ENCODE assay signal across 13 cellular contexts in genomic region chr12:20370841-20371240, GRCh38. TPM values are rescaled to one million over a fixed set of nuclear protein-coding genes. Genes with fewer than 3 reads are reported as not detected.
DNase-seq lines count a peak whose midpoint lies in the region; ATAC-seq, FAIRE-seq and TF ChIP-seq lines count a peak whose summit lies in the region.
"Had no signal": no experiment of that assay in that cellular context is flagged by ENCODE, and none has a peak within 500 bp of the region (broad histone marks: within the 10 kb centered on the region; RNA-seq: fewer than 3 reads in every experiment).

No MANE protein-coding gene starts in this region.

- H3K27me3 Mint-ChIP-seq in glutamatergic neuron (ENCODE audit: unreplicated experiment), result peaks cover 10% of the 10 kb centered on the region

- no peak overlapping the region for H3K9ac ChIP-seq in HepG2 (ENCODE audit: insufficient read depth, low read depth, low read length)
- no peak overlapping the region for H3K9ac ChIP-seq in trophoblast cell (ENCODE audit: low read length)

- H2BK12ac ChIP-seq in trophoblast cell (ENCODE audit: low read length), result no peak overlapping the region

- no peak overlapping the region for H3K23ac ChIP-seq in trophoblast cell (ENCODE audit: low read length)

- H3K4ac ChIP-seq in trophoblast cell (ENCODE audit: low read depth, low read length), result no peak overlapping the region

- no peak for TF ChIP-seq RAD21 in HepG2 (CRISPR knock-in tag; IDR thresholded peaks at IDR 0.05)

- H3K27me3 ChIP-seq in right lobe of liver, result peaks cover 0 to 18% of the 10 kb centered on the region in 2 donors
- H3K27me3 ChIP-seq in HepG2 (ENCODE audit: control insufficient read depth in 1 of 2, insufficient read depth in 2 of 2, low read length in 2 of 2), result peaks cover 0 to 26% of the 10 kb centered on the region in 2 experiments; a peak in 2 of 5 replicates
- H3K27me3 ChIP-seq in trophoblast cell (ENCODE audit: insufficient read depth, low read length), result no peaks in the 10 kb centered on the region

- in situ Hi-C loops in HepG2 (cut with HindIII; ENCODE audit: extremely low pct_ligation_motif_present, low pct_unique_long_range_greater_than_20kb), result no loop called here

- H3K18ac ChIP-seq in trophoblast cell (ENCODE audit: low read length), result no peak overlapping the region

- H4K91ac ChIP-seq in trophoblast cell (ENCODE audit: low read depth, low read length), result no peak overlapping the region

- H2BK5ac ChIP-seq in trophoblast cell (ENCODE audit: low read depth, low read length, poor library complexity), result no peak overlapping the region

- CTCF ChIA-PET in HepG2 (lab: Yijun Ruan, JAX; ENCODE audit: low intra/inter-chr PET ratio, low total read pairs), result no interaction called here

- H2AK5ac ChIP-seq in trophoblast cell (ENCODE audit: low read length), result no peak overlapping the region

- peak overlapping the region in 2 of 3 donors; percentile 4 to 9 for H3K4me3 ChIP-seq in right lobe of liver
- no peak overlapping the region for H3K4me3 ChIP-seq in HepG2 (replicated peaks in 1 of 3; ENCODE audit: insufficient read depth in 1 of 3, low read depth in 2 of 3, low read length in 3 of 3)
- H3K4me3 ChIP-seq in trophoblast cell (ENCODE audit: low read depth, low read length), result no peak overlapping the region
- H3K4me3 ChIP-seq: SJSA1 had no signal

- H3K9me3 ChIP-seq in right lobe of liver (no peaks in the 10 kb centered on the region), HepG2 (ENCODE audit: low read length) (no peaks in the 10 kb centered on the region), trophoblast cell (ENCODE audit: insufficient read depth, low read depth, low read length) (no peaks in the 10 kb centered on the region)
- H3K9me3 ChIP-seq: SJSA1 had no signal

- TF ChIP-seq EP300 in HepG2 (IDR thresholded peaks at IDR 0.05; ENCODE audit: low read depth in 2 of 2, low read length in 2 of 2) (no peak), HepG2 (CRISPR knock-in tag; IDR thresholded peaks at IDR 0.05; ENCODE audit: borderline replicate concordance) (no peak)

- no peak overlapping the region for H4K8ac ChIP-seq in trophoblast cell (ENCODE audit: low read depth, low read length)

- ATAC-seq in right lobe of liver, result no peak
- no peak for ATAC-seq in HepG2
- ATAC-seq in HG02970 (IDR thresholded peaks at IDR 0.05; ENCODE audit: low FRiP score, unreplicated experiment), result no peak
- ATAC-seq: HCT116 had no signal

- TF ChIP-seq CTCF in right lobe of liver (IDR thresholded peaks at IDR 0.05), result no peak
- TF ChIP-seq CTCF in HepG2 (CRISPR knock-in tag; IDR thresholded peaks at IDR 0.05), result no peak
- no peak for TF ChIP-seq CTCF in glutamatergic neuron (IDR thresholded peaks at IDR 0.05; ENCODE audit: partially characterized antibody, unreplicated experiment)

- peaks cover 3% of the 10 kb centered on the region for H3K4me1 Mint-ChIP-seq in glutamatergic neuron (ENCODE audit: low read depth, unreplicated experiment)

- no peak for TF ChIP-seq POLR2A in right lobe of liver (IDR thresholded peaks at IDR 0.05)
- no peak for TF ChIP-seq POLR2A in HepG2 (IDR thresholded peaks at IDR 0.05; ENCODE audit: insufficient read depth in 1 of 2, low read depth in 2 of 2, low read length in 2 of 2)

- no peaks in the 10 kb centered on the region for H3K36me3 Mint-ChIP-seq in glutamatergic neuron (ENCODE audit: unreplicated experiment)
- H3K36me3 Mint-ChIP-seq: activated naive CD4-positive, alpha-beta T cell treated with anti-CD3 and anti-CD28 coated beads, Interleukin-2, amount 10 ng/mL, durations not matched to agents 7 days and 5 days had no signal

- H3K9me3 Mint-ChIP-seq in glutamatergic neuron (ENCODE audit: unreplicated experiment), result peaks cover 7% of the 10 kb centered on the region
- H3K9me3 Mint-ChIP-seq: activated naive CD4-positive, alpha-beta T cell treated with anti-CD3 and anti-CD28 coated beads, Interleukin-2, amount 10 ng/mL, durations not matched to agents 7 days and 5 days had no signal

- no peak overlapping the region for H3K27ac Mint-ChIP-seq in glutamatergic neuron (ENCODE audit: unreplicated experiment)
- H3K27ac Mint-ChIP-seq: activated naive CD4-positive, alpha-beta T cell treated with anti-CD3 and anti-CD28 coated beads, Interleukin-2, amount 10 ng/mL, durations not matched to agents 7 days and 5 days had no signal

- BruUV-seq in HepG2 (replicated peaks; lab: Mats Ljungman, UMichigan), result no TSS peak

- no peaks in the 10 kb centered on the region for H3K36me3 ChIP-seq in right lobe of liver
- no peaks in the 10 kb centered on the region for H3K36me3 ChIP-seq in HepG2 (replicated peaks in 1 of 2; ENCODE audit: control insufficient read depth in 1 of 2, insufficient read depth in 2 of 2, low read length in 2 of 2)
- no peaks in the 10 kb centered on the region for H3K36me3 ChIP-seq in trophoblast cell (ENCODE audit: control insufficient read depth in 1 of 2, insufficient read depth in 2 of 2, low read length in 2 of 2)
- H3K36me3 ChIP-seq: SJSA1 had no signal

- H3K4me2 ChIP-seq in HepG2 (ENCODE audit: low read depth, low read length) (no peak overlapping the region), trophoblast cell (ENCODE audit: low read length) (peak overlapping the region; percentile 38)

- WGBS in right lobe of liver (ENCODE audit: insufficient coverage, low coverage, low lambda C conversion rate, missing lambda C conversion rate), result 12% methylated on average over 3 of the region's 3 CpGs
- WGBS in HepG2 (ENCODE audit: low lambda C conversion rate), result 17% methylated on average over 3 of the region's 3 CpGs
- no CpG with 5 or more reads among the region's 3 CpGs for WGBS in trophoblast cell (ENCODE audit: extremely low coverage, insufficient coverage, insufficient read length)

- peak overlapping the region; percentile 6 for H3K4me3 Mint-ChIP-seq in glutamatergic neuron (ENCODE audit: unreplicated experiment)
- H3K4me3 Mint-ChIP-seq: activated naive CD4-positive, alpha-beta T cell treated with anti-CD3 and anti-CD28 coated beads, Interleukin-2, amount 10 ng/mL, durations not matched to agents 7 days and 5 days had no signal

- H2BK120ac ChIP-seq in trophoblast cell (ENCODE audit: insufficient read depth, low read length, poor library complexity), result no peak overlapping the region

- peaks cover 12% of the 10 kb centered on the region for H3K79me1 ChIP-seq in trophoblast cell (ENCODE audit: low read length)

- POLR2A ChIA-PET in HepG2 (lab: Yijun Ruan, JAX), result no interaction called here

- H3K27ac ChIP-seq in right lobe of liver (peak overlapping the region in 1 of 3 donors; percentile 52), HepG2 (ENCODE audit: extremely low read length, insufficient read depth, low read length) (no peak overlapping the region), trophoblast cell (ENCODE audit: low read depth, low read length) (no peak overlapping the region)
- H3K27ac ChIP-seq: SJSA1 had no signal

- H2AFZ ChIP-seq in HepG2 (ENCODE audit: low read length) (no peak overlapping the region), trophoblast cell (ENCODE audit: insufficient read depth, low read length, poor library complexity) (no peak overlapping the region)

- no peaks in the 10 kb centered on the region for H3K79me2 ChIP-seq in HepG2 (ENCODE audit: insufficient read depth, low read length)
- H3K79me2 ChIP-seq in trophoblast cell (ENCODE audit: control insufficient read depth, insufficient read depth, low read length, poor library complexity), result peaks cover 4% of the 10 kb centered on the region

- peaks cover 0 to 15% (median 0%) of the 10 kb centered on the region in 4 donors for H3K4me1 ChIP-seq in right lobe of liver
- no peaks in the 10 kb centered on the region for H3K4me1 ChIP-seq in HepG2 (ENCODE audit: insufficient read depth, low read length)
- no peaks in the 10 kb centered on the region for H3K4me1 ChIP-seq in trophoblast cell (ENCODE audit: control insufficient read depth in 1 of 2, insufficient read depth in 2 of 2, low read length in 2 of 2)

- intact Hi-C loops in right lobe of liver (cut with DNase I), result no loop called here
- intact Hi-C loops in HepG2 (cut with micrococcal nuclease; ENCODE audit: unreplicated experiment), result no loop called here
- intact Hi-C loops in posterior cingulate gyrus (cut with DNase I), result no loop called here

- FAIRE-seq in HepG2 (lab: Jason Lieb, UNC), result no peak
- FAIRE-seq: D721Med had no signal

- no peak overlapping the region for H4K12ac ChIP-seq in trophoblast cell (ENCODE audit: low read depth, low read length)

- no peaks in the 10 kb centered on the region for H4K20me1 ChIP-seq in HepG2 (ENCODE audit: insufficient read depth, low read length)

- no peak for DNase-seq in right lobe of liver
- DNase-seq in HepG2 (ENCODE audit: low spot score), result no peak
- no peak for DNase-seq in glutamatergic neuron
- no peak for DNase-seq in trophoblast cell
- DNase-seq in hippocampal formation (lab: John Stamatoyannopoulos, UW), result no peak
- no peak for DNase-seq in activated CD4-positive, alpha-beta T cell treated with anti-CD3 and anti-CD28 coated beads for 4 hours
- no peak for DNase-seq in posterior cingulate gyrus
- DNase-seq: activated naive CD4-positive, alpha-beta T cell treated with anti-CD3 and anti-CD28 coated beads, Interleukin-2, amount 10 ng/mL, durations not matched to agents 7 days and 5 days; MM.1S had no signal

- no peak overlapping the region for H3K14ac ChIP-seq in trophoblast cell (ENCODE audit: low read length)

RNA-seq across cellular contexts. Expression of gene PDE3A, which starts 2.5 kb away (rescaled TPM):
- total RNA-seq in right lobe of liver, result 1 to 10 TPM in 5 of 6 experiments, under 1 TPM in 1; 0.79 to 2.4 (median 1.3) TPM
- total RNA-seq in HepG2 (2016; rRNA removed; fragmentation: Illumina TruSeq; extraction: Trizol), result 1.5 and 2.3 TPM in 2 replicates
- total RNA-seq in HepG2 (2016; cell fraction: cytosol; rRNA removed; fragmentation: Illumina TruSeq; extraction: Trizol; ENCODE audit: low read depth), result 0.10 and 0.18 TPM in 2 replicates
- total RNA-seq in HepG2 (2016; cell fraction: insoluble cytoplasmic fraction; rRNA removed; fragmentation: Illumina TruSeq; extraction: Trizol), result 1.4 and 2.1 TPM in 2 replicates
- 0.52 and 0.65 TPM in 2 replicates for total RNA-seq in HepG2 (2016; cell fraction: membrane; rRNA removed; fragmentation: Illumina TruSeq; extraction: Trizol)
- total RNA-seq in HepG2 (2016; cell fraction: nucleus; rRNA removed; fragmentation: Illumina TruSeq; extraction: Trizol), result 1.0 and 1.4 TPM in 2 replicates
- polyA plus RNA-seq in HepG2 (2011; rRNA removed), result 0.46 and 0.77 TPM in 2 replicates
- polyA plus RNA-seq in HepG2 (2011; cell fraction: cytosol; rRNA removed), result 0.35 and 0.38 TPM in 2 replicates
- 0.23 and 0.27 TPM in 2 replicates for polyA plus RNA-seq in HepG2 (2011; cell fraction: nucleus; rRNA removed)
- 0.65 and 0.86 TPM in 2 replicates for polyA plus RNA-seq in HepG2 (2012)
- polyA plus RNA-seq in HepG2 (2016; cell fraction: cytosol; fragmentation: Illumina TruSeq; extraction: Trizol; ENCODE audit: low read depth), result 0.02 and 0.07 TPM in 2 replicates
- 1.4 TPM in 2 replicates for polyA plus RNA-seq in HepG2 (2016; cell fraction: insoluble cytoplasmic fraction; fragmentation: Illumina TruSeq; extraction: Trizol; ENCODE audit: low read depth)
- polyA plus RNA-seq in HepG2 (2016; cell fraction: membrane; fragmentation: Illumina TruSeq; extraction: Trizol; ENCODE audit: low read depth), result 0.22 and 0.27 TPM in 2 replicates
- 0.52 and 0.60 TPM in 2 replicates for polyA plus RNA-seq in HepG2 (2016; cell fraction: nucleus; fragmentation: Illumina TruSeq; extraction: Trizol; ENCODE audit: insufficient read depth, low read depth)
- polyA minus RNA-seq in HepG2 (2011; rRNA and poly(A)+ RNA removed; ENCODE audit: low replicate concordance), result 1.6 and 287 TPM in 2 replicates
- polyA minus RNA-seq in HepG2 (2011; cell fraction: cytosol; rRNA and poly(A)+ RNA removed), result 1.4 and 1.7 TPM in 2 replicates
- 1.2 and 1.4 TPM in 2 replicates for polyA minus RNA-seq in HepG2 (2011; cell fraction: nucleus; rRNA and poly(A)+ RNA removed)
- 1.3 TPM for total RNA-seq in glutamatergic neuron (ENCODE audit: unreplicated experiment)
- polyA plus RNA-seq in trophoblast cell (2013), result 9.6 and 11.0 TPM in 2 replicates

Comparison
In these comparisons a context has a peak if more than half of its experiments do, and no peak if none do; other contexts are left out.
1. H3K4me3 ChIP-seq: peak in right lobe of liver (2 of 3); none in HepG2 (0 of 3) and trophoblast cell (single experiment).